In genomic region chr15:89038146-89038545, GRCh38 we compare ENCODE assay signal across 14 cellular contexts. TPM values are rescaled to one million over a fixed set of nuclear protein-coding genes. Genes with fewer than 3 reads are reported as not detected.
DNase-seq lines count a peak whose midpoint lies in the region; ATAC-seq, FAIRE-seq and TF ChIP-seq lines count a peak whose summit lies in the region.
"Had no signal": no experiment of that assay in that cellular context is flagged by ENCODE, and none has a peak within 500 bp of the region (broad histone marks: within the 10 kb centered on the region; RNA-seq: fewer than 3 reads in every experiment).

No MANE protein-coding gene starts in this region.

- TF ChIP-seq EP300 in K562 (IDR thresholded peaks at IDR 0.05; ENCODE audit: low read length): no peak

- dilution Hi-C loops in IMR-90 (cut with HindIII; ENCODE audit: low sequenced_read_pairs, unreplicated experiment): no loop called here

- H3K4me2 ChIP-seq in IMR-90 (ENCODE audit: low read depth, low read length) (no peak overlapping the region), K562 (ENCODE audit: insufficient read depth, low read length) (no peak overlapping the region)
- H3K4me2 ChIP-seq: BLaER1 treated with 17β-estradiol and CSF1 and Interleukin-3, amounts not matched to agents 10 nM and 100 nM had no signal

- peak overlapping the region; percentile 12 for H2AFZ ChIP-seq in IMR-90 (replicated peaks; ENCODE audit: low read length, poor library complexity)
- peak overlapping the region; percentile 28; the same call in 1 of the 2 replicates for H2AFZ ChIP-seq in K562 (ENCODE audit: low read depth, low read length)

- no peak for ATAC-seq in IMR-90 (ENCODE audit: low read depth)
- no peak for ATAC-seq in K562
- ATAC-seq: HCT116 had no signal

- H3K79me1 ChIP-seq in IMR-90 (ENCODE audit: low read depth in 1 of 2, low read length in 2 of 2): no peaks in the 10 kb centered on the region

- WGBS in IMR-90 (ENCODE audit: extremely low coverage in 2 of 2, insufficient read length in 1 of 2), 2 experiments: 72% methylated on average over 5 of the region's 8 CpGs; no CpG with 5 or more reads in 1 of the 2 experiments
- 5% methylated on average over 8 of the region's 8 CpGs for WGBS in K562 (ENCODE audit: insufficient coverage, low coverage, missing lambda C conversion rate)

- no peaks in the 10 kb centered on the region for H3K9me3 ChIP-seq in IMR-90 (ENCODE audit: control insufficient read depth, insufficient read depth, low read length)
- no peaks in the 10 kb centered on the region for H3K9me3 ChIP-seq in K562 (replicated peaks; ENCODE audit: control insufficient read depth, insufficient read depth, low read depth, low read length)
- H3K9me3 ChIP-seq: BLaER1 treated with 17β-estradiol and CSF1 and Interleukin-3, amounts not matched to agents 10 nM and 100 nM had no signal

- H2BK5ac ChIP-seq in IMR-90 (ENCODE audit: low read depth, low read length, poor library complexity, severe bottlenecking): no peak overlapping the region

- intact Hi-C loops in IMR-90 (cut with micrococcal nuclease) (no loop called here), K562 (cut with micrococcal nuclease) (no loop called here)

- H3K36me3 Mint-ChIP-seq in nephron progenitor cell (ENCODE audit: low read depth): no peaks in the 10 kb centered on the region
- peaks cover 2% of the 10 kb centered on the region for H3K36me3 Mint-ChIP-seq in osteocyte (ENCODE audit: unreplicated experiment)
- H3K36me3 Mint-ChIP-seq: CD4-positive, CD25-positive, alpha-beta regulatory T cell had no signal

- no peaks in the 10 kb centered on the region for H3K79me2 ChIP-seq in K562 (ENCODE audit: control insufficient read depth, insufficient read depth, low read length)

- no peak overlapping the region for H3K4ac ChIP-seq in IMR-90 (ENCODE audit: low read depth, low read length)

- H3K9ac ChIP-seq in IMR-90 (ENCODE audit: low read depth, low read length): no peak overlapping the region
- H3K9ac ChIP-seq in K562 (ENCODE audit: insufficient read depth in 1 of 2, low read depth in 2 of 2, low read length in 2 of 2): peak overlapping the region in 1 of 2 experiments; percentile 43; a peak in 1 of 4 replicates
- H3K9ac ChIP-seq: BLaER1 treated with 17β-estradiol and CSF1 and Interleukin-3, amounts not matched to agents 10 nM and 100 nM had no signal

- H4K5ac ChIP-seq in IMR-90 (ENCODE audit: low read depth, low read length): no peak overlapping the region

- no peak overlapping the region for H3K14ac ChIP-seq in IMR-90 (replicated peaks; ENCODE audit: low read depth, low read length)

- CTCF ChIA-PET in IMR-90 (lab: Yijun Ruan, JAX) (no interaction called here), K562 (lab: Yijun Ruan, JAX; ENCODE audit: low intra/inter-chr PET ratio) (no interaction called here)

- no peak for FAIRE-seq in K562 (lab: Jason Lieb, UNC)
- no peak for FAIRE-seq in GM19239 (lab: Jason Lieb, UNC)
- FAIRE-seq: H54 had no signal

- no TSS peak for BruUV-seq in IMR-90 (replicated peaks; lab: Mats Ljungman, UMichigan)
- no TSS peak for BruUV-seq in K562 (replicated peaks; lab: Mats Ljungman, UMichigan)

- H3K36me3 ChIP-seq in IMR-90 (ENCODE audit: control insufficient read depth, insufficient read depth, low read length): no peaks in the 10 kb centered on the region
- H3K36me3 ChIP-seq in K562 (ENCODE audit: control insufficient read depth, insufficient read depth, low read length): no peaks in the 10 kb centered on the region
- H3K36me3 ChIP-seq: BLaER1 treated with 17β-estradiol and CSF1 and Interleukin-3, amounts not matched to agents 10 nM and 100 nM had no signal

- H3K56ac ChIP-seq in IMR-90 (ENCODE audit: extremely low read depth, insufficient read depth, low read length): no peak overlapping the region

- H4K20me1 ChIP-seq in IMR-90 (ENCODE audit: insufficient read depth, low read length): no peaks in the 10 kb centered on the region
- H4K20me1 ChIP-seq in K562 (replicated peaks; ENCODE audit: control insufficient read depth, insufficient read depth, low read length): no peaks in the 10 kb centered on the region
- H4K20me1 ChIP-seq: BLaER1 treated with 17β-estradiol and CSF1 and Interleukin-3, amounts not matched to agents 10 nM and 100 nM had no signal

- H3K4me3 ChIP-seq in IMR-90 (ENCODE audit: insufficient read depth, low read depth, low read length): no peak overlapping the region
- no peak overlapping the region for H3K4me3 ChIP-seq in K562
- H3K4me3 ChIP-seq: BLaER1 treated with 17β-estradiol and CSF1 and Interleukin-3, amounts not matched to agents 10 nM and 100 nM had no signal

- H3K27me3 Mint-ChIP-seq in nephron progenitor cell (ENCODE audit: low read depth, poor library complexity): peaks cover 21% of the 10 kb centered on the region
- peaks cover 40% of the 10 kb centered on the region for H3K27me3 Mint-ChIP-seq in osteocyte (ENCODE audit: unreplicated experiment)

- in situ Hi-C loops in IMR-90 (cut with MboI; ENCODE audit: low sequenced_read_pairs) (no loop called here), K562 (cut with MboI) (no loop called here)

- no peak for DNase-seq in IMR-90
- DNase-seq in K562 (ENCODE audit: extremely low read depth in 1 of 4, low spot score in 3 of 4): no peak
- no peak for DNase-seq in nephron progenitor cell
- peak; percentile 81 for DNase-seq in osteocyte (ENCODE audit: extremely low spot score, unreplicated experiment)
- DNase-seq in activated CD4-positive, CD25-positive, alpha-beta regulatory T cell (lab: John Stamatoyannopoulos, UW): no peak
- DNase-seq in GM19239 (ENCODE audit: insufficient read length, low spot score): no peak
- no peak for DNase-seq in erythroblast (lab: John Stamatoyannopoulos, UW)
- DNase-seq: ACHN; CD4-positive, CD25-positive, alpha-beta regulatory T cell; DMS53; GF-D8 had no signal

- H3K27me3 ChIP-seq in IMR-90 (ENCODE audit: control insufficient read depth, insufficient read depth, low read length): no peaks in the 10 kb centered on the region; the same call in 1 of the 2 replicates
- H3K27me3 ChIP-seq in K562 (ENCODE audit: control insufficient read depth in 2 of 2, insufficient read depth in 2 of 2, low read length in 2 of 2): peaks cover 6 to 10% of the 10 kb centered on the region in 2 experiments; a peak in 2 of 5 replicates
- H3K27me3 ChIP-seq: BLaER1 treated with 17β-estradiol and CSF1 and Interleukin-3, amounts not matched to agents 10 nM and 100 nM had no signal

- no peak overlapping the region for H4K91ac ChIP-seq in IMR-90 (ENCODE audit: insufficient read depth, low read depth, low read length)

- no peak overlapping the region for H3K18ac ChIP-seq in IMR-90 (ENCODE audit: low read depth, low read length)

- TF ChIP-seq RAD21 in IMR-90 (IDR thresholded peaks at IDR 0.05; ENCODE audit: low read length): no peak
- TF ChIP-seq RAD21 in K562 (CRISPR knock-in tag; conservative IDR thresholded peaks at IDR 0.05 in 1 of 2, IDR thresholded peaks at IDR 0.05 in 1 of 2): no peak

- H3K4me1 Mint-ChIP-seq in nephron progenitor cell (peaks cover 24% of the 10 kb centered on the region), osteocyte (ENCODE audit: unreplicated experiment) (peaks cover 8% of the 10 kb centered on the region)

- H3K9me1 ChIP-seq in IMR-90 (ENCODE audit: insufficient read depth, low read length) (no peaks in the 10 kb centered on the region; the same call in 1 of the 2 replicates), K562 (ENCODE audit: control insufficient read depth, insufficient read depth, low read length) (no peaks in the 10 kb centered on the region)

- no peak overlapping the region for H2AK5ac ChIP-seq in IMR-90 (ENCODE audit: low read depth, low read length)

- H3K27ac ChIP-seq in IMR-90 (ENCODE audit: insufficient read depth, low read length): no peak overlapping the region
- H3K27ac ChIP-seq in K562 (ENCODE audit: extremely low read depth, low read depth, low read length): no peak overlapping the region
- H3K27ac ChIP-seq: BLaER1 treated with 17β-estradiol and CSF1 and Interleukin-3, amounts not matched to agents 10 nM and 100 nM had no signal

- H3K27ac Mint-ChIP-seq in nephron progenitor cell: peak overlapping the region; percentile 66
- H3K27ac Mint-ChIP-seq in osteocyte (ENCODE audit: unreplicated experiment): no peak overlapping the region
- H3K27ac Mint-ChIP-seq: CD4-positive, CD25-positive, alpha-beta regulatory T cell had no signal

- H3K4me1 ChIP-seq in IMR-90 (ENCODE audit: control insufficient read depth, insufficient read depth, low read length) (peaks cover 2% of the 10 kb centered on the region; the same call in 1 of the 2 replicates), K562 (replicated peaks in 1 of 2; ENCODE audit: control insufficient read depth in 2 of 2, insufficient read depth in 2 of 2, low read length in 2 of 2) (peaks cover 0 to 11% of the 10 kb centered on the region in 2 experiments; a peak in 3 of 5 replicates)
- H3K4me1 ChIP-seq: BLaER1 treated with 17β-estradiol and CSF1 and Interleukin-3, amounts not matched to agents 10 nM and 100 nM had no signal

- TF ChIP-seq POLR2A in IMR-90 (IDR thresholded peaks at IDR 0.05; ENCODE audit: low read depth, low read length): no peak
- no peak for TF ChIP-seq POLR2A in K562 (conservative IDR thresholded peaks at IDR 0.05)
- TF ChIP-seq POLR2A in erythroblast (IDR thresholded peaks at IDR 0.05; ENCODE audit: low read length): no peak

- no peak overlapping the region for H2BK15ac ChIP-seq in IMR-90 (ENCODE audit: low read depth, low read length)

- H2BK120ac ChIP-seq in IMR-90 (ENCODE audit: low read depth, low read length): no peak overlapping the region

- H4K8ac ChIP-seq in IMR-90 (ENCODE audit: low read depth in 2 of 2, low read length in 2 of 2): no peak overlapping the region

- H3K23ac ChIP-seq in IMR-90 (ENCODE audit: low read depth, low read length): no peak overlapping the region

- H3K4me3 Mint-ChIP-seq in nephron progenitor cell: no peak overlapping the region
- no peak overlapping the region for H3K4me3 Mint-ChIP-seq in osteocyte (ENCODE audit: unreplicated experiment)
- H3K4me3 Mint-ChIP-seq: CD4-positive, CD25-positive, alpha-beta regulatory T cell had no signal

- TF ChIP-seq CTCF in IMR-90 (conservative IDR thresholded peaks at IDR 0.05; ENCODE audit: low read depth, low read length): no peak
- TF ChIP-seq CTCF in K562 (IDR thresholded peaks at IDR 0.05 in 2 of 3, conservative IDR thresholded peaks at IDR 0.05 in 1 of 3; ENCODE audit: insufficient read depth in 2 of 3, low read depth in 1 of 3, low read length in 3 of 3): no peak
- TF ChIP-seq CTCF in nephron progenitor cell (IDR thresholded peaks at IDR 0.05): no peak
- TF ChIP-seq CTCF in osteocyte (IDR thresholded peaks at IDR 0.05): no peak

- H3K9me3 Mint-ChIP-seq in nephron progenitor cell (no peaks in the 10 kb centered on the region), osteocyte (ENCODE audit: unreplicated experiment) (no peaks in the 10 kb centered on the region)

- no peak overlapping the region for H2AK9ac ChIP-seq in IMR-90 (replicated peaks; ENCODE audit: low read depth, low read length, poor library complexity)

- POLR2A ChIA-PET in IMR-90 (lab: Charles Lee; ENCODE audit: unreplicated experiment) (interaction anchor here (0.6 kb wide), 1 partner anchor 219 kb away, joined by 7 read pairs; no protein-coding TSS in a partner anchor), K562 (lab: Yijun Ruan, JAX) (interaction anchor here (1.0 kb wide), 1 partner anchor 80 kb away, joined by 4 read pairs; no protein-coding TSS in a partner anchor)

- no peak overlapping the region for H2BK20ac ChIP-seq in IMR-90 (ENCODE audit: low read depth, low read length)

RNA-seq across cellular contexts. Expression of gene ABHD2, which starts 50.1 kb away (rescaled TPM):
- total RNA-seq in IMR-90 (2012; rRNA removed) (56.9 and 62.9 TPM in 2 replicates), K562 (2014; rRNA removed) (33.0 and 57.6 TPM in 2 replicates), K562 (2014; rRNA removed; fragmentation: Illumina TruSeq; extraction: Trizol) (41.4 and 47.5 TPM in 2 replicates), K562 (2015; rRNA removed; fragmentation: Illumina TruSeq; extraction: Trizol) (48.9 and 49.2 TPM in 2 replicates), K562 (2021) (80.9 and 99.8 TPM in 2 replicates), osteocyte (85.7 and 92.2 TPM in 2 replicates)
- polyA plus RNA-seq in IMR-90 (2012; rRNA removed) (29.4 and 31.2 TPM in 2 replicates), K562 (2011; rRNA removed) (54.0 and 74.7 TPM in 2 replicates), K562 (2014; fragmentation: Illumina TruSeq; extraction: Trizol) (76.3 and 78.6 TPM in 2 replicates), K562 (2014; fragmentation: Nextera tagmentation; extraction: Ambion mirVana) (10 to 100 TPM; 16.9 to 18.1 TPM), K562 (2014; rRNA removed) (30.4 and 34.5 TPM in 2 replicates)
- polyA plus RNA-seq in IMR-90 (2012; cell fraction: cytosol; rRNA removed): 5.6 and 10.7 TPM in 2 replicates
- 13.8 and 16.1 TPM in 2 replicates for polyA plus RNA-seq in IMR-90 (2012; cell fraction: nucleus; rRNA removed; ENCODE audit: low replicate concordance)
- total RNA-seq in K562 (2011; cell fraction: chromatin; rRNA removed; ENCODE audit: low replicate concordance): 132 and 172 TPM in 2 replicates
- total RNA-seq in K562 (2011; cell fraction: nucleolus; rRNA removed): 83.2 and 102 TPM in 2 replicates
- total RNA-seq in K562 (2011; cell fraction: nucleoplasm; rRNA removed): 106 and 122 TPM in 2 replicates
- polyA plus RNA-seq in K562 (2011; cell fraction: cytosol; rRNA removed): 51.7 and 55.3 TPM in 2 replicates
- polyA plus RNA-seq in K562 (2011; cell fraction: nucleus; rRNA removed): 45.7 and 51.1 TPM in 2 replicates
- polyA plus RNA-seq in K562 (2012): 31.8 and 34.6 TPM in 2 replicates
- 150 and 180 TPM in 2 replicates for polyA minus RNA-seq in K562 (2011; rRNA and poly(A)+ RNA removed)
- 54.4 and 55.4 TPM in 2 replicates for polyA minus RNA-seq in K562 (2011; cell fraction: cytosol; rRNA and poly(A)+ RNA removed)
- 26.9 and 57.4 TPM in 2 replicates for polyA minus RNA-seq in K562 (2011; cell fraction: nucleus; rRNA and poly(A)+ RNA removed)
